8 cellular contexts compared by ENCODE assay signal in the genomic region with DNA sequence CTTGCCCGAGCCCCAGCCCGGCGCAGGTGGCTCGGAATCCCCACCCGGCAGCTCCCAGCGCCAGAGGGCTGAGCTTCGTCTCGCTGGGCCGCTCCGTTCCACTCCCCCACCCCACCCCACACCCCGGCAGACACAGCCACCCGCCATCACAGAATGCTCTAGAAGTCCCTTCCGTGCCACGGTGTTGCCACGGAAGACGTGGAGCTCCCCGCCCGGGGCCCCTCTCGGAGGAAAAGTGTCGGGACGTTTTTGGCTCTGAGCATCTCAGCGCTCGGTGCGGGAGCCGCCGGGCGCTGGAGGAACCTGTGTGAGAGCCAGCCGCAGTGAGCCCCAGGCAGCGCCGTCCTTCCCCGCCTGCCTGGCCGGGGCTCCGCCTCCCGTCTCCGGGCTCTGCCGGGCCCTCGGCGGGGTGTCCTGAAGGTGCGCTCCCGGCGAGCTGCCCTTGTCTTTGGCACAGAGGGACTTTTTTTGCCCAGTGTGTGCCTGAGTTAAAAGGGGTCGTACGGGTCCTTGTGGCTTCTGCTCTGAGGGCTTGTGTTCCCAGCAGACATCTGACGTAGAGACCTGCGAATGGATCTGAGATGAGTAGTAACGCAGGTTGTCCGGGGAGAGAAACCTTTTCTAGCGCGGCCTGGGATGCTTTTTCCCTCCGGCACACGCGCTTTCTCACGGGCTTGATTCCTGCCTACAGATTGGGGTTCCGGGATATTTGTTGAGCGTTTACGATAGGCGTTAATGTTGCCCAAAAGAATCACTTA. TPM values are rescaled to one million over a fixed set of nuclear protein-coding genes. Genes with fewer than 3 reads are reported as not detected.
DNase-seq lines count a peak whose midpoint lies in the region; ATAC-seq and TF ChIP-seq lines count a peak whose summit lies in the region.

No MANE protein-coding gene starts in this region.

- H3K27ac Mint-ChIP-seq in activated T-helper 17 cell treated with anti-CD3 and anti-CD28 coated beads, Interleukin-2, amount 50 U/mL, for 72 hours = peak overlapping the region; percentile 93
- peak overlapping the region; percentile 93 to 94 (median 93) for H3K27ac Mint-ChIP-seq in nephron

- H3K27me3 Mint-ChIP-seq in activated T-helper 17 cell treated with anti-CD3 and anti-CD28 coated beads, Interleukin-2, amount 50 U/mL, for 72 hours = no peaks in the 10 kb centered on the region
- H3K27me3 Mint-ChIP-seq in nephron (ENCODE audit: low read depth) = peaks cover 21% of the 10 kb centered on the region

- H3K4me1 Mint-ChIP-seq in activated T-helper 17 cell treated with anti-CD3 and anti-CD28 coated beads, Interleukin-2, amount 50 U/mL, for 72 hours = peaks cover 14% of the 10 kb centered on the region
- H3K4me1 Mint-ChIP-seq in nephron = peaks cover 26% of the 10 kb centered on the region

- H3K27me3 ChIP-seq in H7 (ENCODE audit: control insufficient read depth, insufficient read depth, low read length) = peaks cover 38% of the 10 kb centered on the region

- no peaks in the 10 kb centered on the region for H3K9me3 Mint-ChIP-seq in activated T-helper 17 cell treated with anti-CD3 and anti-CD28 coated beads, Interleukin-2, amount 50 U/mL, for 72 hours
- H3K9me3 Mint-ChIP-seq in nephron = no peaks in the 10 kb centered on the region

- peak overlapping the region; percentile 85 for H3K4me3 ChIP-seq in H7 (ENCODE audit: insufficient read depth, low read depth, low read length)
- peak overlapping the region; percentile 65 for H3K4me3 ChIP-seq in fibroblast of mammary gland (ENCODE audit: control insufficient read depth, low read depth, low read length)

- no peak for TF ChIP-seq CTCF in fibroblast of mammary gland (conservative IDR thresholded peaks at IDR 0.05; ENCODE audit: control insufficient read depth, insufficient read depth, low read depth, low read length)
- no peak for TF ChIP-seq CTCF in nephron (IDR thresholded peaks at IDR 0.05; ENCODE audit: unreplicated experiment in 3 of 3)

- DNase-seq in CD1c-positive myeloid dendritic cell (ENCODE audit: extremely low spot score) = peak; percentile 47
- peak; percentile 84 for DNase-seq in H7
- peak; percentile 28 to 37 for DNase-seq in NOMO-1 (lab: John Stamatoyannopoulos, UW; ENCODE audit: unreplicated experiment in 2 of 2)
- peak; percentile 46 for DNase-seq in fibroblast of mammary gland (ENCODE audit: low read depth)
- DNase-seq in stimulated activated naive CD8-positive, alpha-beta T cell treated with anti-CD3 and anti-CD28 coated beads, Interleukin-15, Interleukin-2, amounts not matched to agents 100 U/mL and 50 U/mL, for 24 hours = peak; percentile 67

- no peaks in the 10 kb centered on the region for H3K36me3 ChIP-seq in H7 (replicated peaks; ENCODE audit: control insufficient read depth, insufficient read depth, low read length)

- H3K4me3 Mint-ChIP-seq in activated T-helper 17 cell treated with anti-CD3 and anti-CD28 coated beads, Interleukin-2, amount 50 U/mL, for 72 hours = peak overlapping the region; percentile 96
- H3K4me3 Mint-ChIP-seq in nephron = peak overlapping the region; percentile 87 to 94 (median 90)

- H3K36me3 Mint-ChIP-seq in activated T-helper 17 cell treated with anti-CD3 and anti-CD28 coated beads, Interleukin-2, amount 50 U/mL, for 72 hours (ENCODE audit: low read depth) = peaks cover 18% of the 10 kb centered on the region
- H3K36me3 Mint-ChIP-seq in nephron (ENCODE audit: low read depth) = no peaks in the 10 kb centered on the region

- ATAC-seq in activated T-helper 17 cell treated with anti-CD3 and anti-CD28 coated beads, Interleukin-2, amount 50 U/mL, for 72 hours (replicated peaks) = peak; percentile 15
- ATAC-seq in stimulated activated naive CD8-positive, alpha-beta T cell treated with anti-CD3 and anti-CD28 coated beads, Interleukin-15, Interleukin-2, amounts not matched to agents 100 U/mL and 50 U/mL, for 24 hours = no peak
- ATAC-seq in GM21529 (IDR thresholded peaks at IDR 0.05; ENCODE audit: unreplicated experiment) = no peak

RNA-seq across cellular contexts. Expression of a gene that starts 1.8 kb away (rescaled TPM):
- total RNA-seq in H7 (2014; rRNA removed; shearing (Covaris generic)) = 7.8 and 10.5 TPM in 2 replicates
- 10 to 100 TPM; 45.4 to 50.4 TPM for total RNA-seq in activated T-helper 17 cell treated with anti-CD3 and anti-CD28 coated beads, Interleukin-2, amount 50 U/mL, for 72 hours

Comparison
In these comparisons a context has a peak if more than half of its experiments do, and no peak if none do; other contexts are left out.
1. DNase-seq: peak in every context shown above with its lines; median percentile 84 in H7; 67 in stimulated activated naive CD8-positive, alpha-beta T cell treated with anti-CD3 and anti-CD28 coated beads, Interleukin-15, Interleukin-2, amounts not matched to agents 100 U/mL and 50 U/mL, for 24 hours; 47 in CD1c-positive myeloid dendritic cell; 46 in fibroblast of mammary gland; 32 in NOMO-1.